Comparison of ENCODE assay signal across 9 cellular contexts in genomic region chr4:185559251-185559912, GRCh38. TPM values are rescaled to one million over a fixed set of nuclear protein-coding genes. Genes with fewer than 3 reads are reported as not detected.
DNase-seq lines count a peak whose midpoint lies in the region; ATAC-seq, FAIRE-seq and TF ChIP-seq lines count a peak whose summit lies in the region.
"Not testable (repeated sequence)": the region's sequence is repeated elsewhere in the genome, so short reads cannot be mapped to it uniquely, and the experiment has no call there.
"Had no signal": no experiment of that assay in that cellular context is flagged by ENCODE, and none has a peak within 500 bp of the region (broad histone marks: within the 10 kb centered on the region; RNA-seq: fewer than 3 reads in every experiment).

No MANE protein-coding gene starts in this region.

- H4K20me1 ChIP-seq in KMS-11 (ENCODE audit: insufficient read depth) = not testable (repeated sequence)

- TF ChIP-seq CTCF in A549 (IDR thresholded peaks at IDR 0.05); KMS-11 (conservative IDR thresholded peaks at IDR 0.05; ENCODE audit: low read depth, low read length); WERI-Rb-1 (IDR thresholded peaks at IDR 0.05; ENCODE audit: low read depth, low read length); chondrocyte (IDR thresholded peaks at IDR 0.05); osteocyte (IDR thresholded peaks at IDR 0.05); thoracic aorta (IDR thresholded peaks at IDR 0.05): not testable (repeated sequence)

- H3K36me3 ChIP-seq in KMS-11 (ENCODE audit: insufficient read depth); WERI-Rb-1; esophagus (ENCODE audit: control insufficient read depth in 2 of 2, insufficient read depth in 2 of 2, low read length in 1 of 2); thoracic aorta: not testable (repeated sequence)

- not testable (repeated sequence) for H3K4me3 Mint-ChIP-seq in chondrocyte (ENCODE audit: unreplicated experiment); osteocyte (ENCODE audit: unreplicated experiment)

- TF ChIP-seq EP300 in A549 (IDR thresholded peaks at IDR 0.05) = not testable (repeated sequence)

- H3K79me2 ChIP-seq in KMS-11 (ENCODE audit: insufficient read depth, low read depth) = not testable (repeated sequence)

- CTCF ChIA-PET in A549 (lab: Yijun Ruan, JAX) = interaction anchor here (1.0 kb wide), 1 partner anchor 20 kb away, joined by 3 read pairs; no protein-coding TSS in a partner anchor

- not testable (repeated sequence) for H3K27me3 Mint-ChIP-seq in chondrocyte (ENCODE audit: low read depth); osteocyte (ENCODE audit: unreplicated experiment)

- WGBS in A549 (ENCODE audit: missing lambda C conversion rate) = 70% methylated on average over 8 of the region's 8 CpGs
- WGBS in esophagus, 2 donors = 45 to 57% methylated on average over 8 of the region's 8 CpGs

- not testable (repeated sequence) for TF ChIP-seq POLR2A in A549 (IDR thresholded peaks at IDR 0.05; ENCODE audit: low read length)

- not testable (repeated sequence) for H3K27me3 ChIP-seq in KMS-11 (ENCODE audit: insufficient read depth, low read depth); WERI-Rb-1 (ENCODE audit: insufficient read depth, low read depth, severe bottlenecking); esophagus (ENCODE audit: control insufficient read depth in 1 of 2, insufficient read depth in 2 of 2, low read length in 2 of 2); thoracic aorta (replicated peaks; ENCODE audit: insufficient read depth)

- H2AFZ ChIP-seq in KMS-11 (ENCODE audit: low read depth) = peak overlapping the region; percentile 82

- H3K4me2 ChIP-seq in A549 = peak overlapping the region; percentile 46
- H3K4me2 ChIP-seq in KMS-11 = peak overlapping the region; percentile 69

- peak overlapping the region; percentile 69 to 85 for H3K27ac ChIP-seq in A549
- H3K27ac ChIP-seq in KMS-11 = peak overlapping the region; percentile 64
- peak overlapping the region; percentile 73 for H3K27ac ChIP-seq in WERI-Rb-1
- peak overlapping the region; percentile 74 to 77 for H3K27ac ChIP-seq in esophagus (ENCODE audit: low read depth in 2 of 2, low read length in 1 of 2)
- H3K27ac ChIP-seq in thoracic aorta = peak overlapping the region; percentile 52 to 77

- H3K4me1 Mint-ChIP-seq in chondrocyte (ENCODE audit: low read depth) (peaks cover 19% of the 10 kb centered on the region), osteocyte (ENCODE audit: unreplicated experiment) (peaks cover 13% of the 10 kb centered on the region)

- not testable (repeated sequence) for FAIRE-seq in A549 (lab: Jason Lieb, UNC)

- H3K9me3 Mint-ChIP-seq in chondrocyte (ENCODE audit: low read depth) (peaks cover 13% of the 10 kb centered on the region), osteocyte (ENCODE audit: unreplicated experiment) (peaks cover 10% of the 10 kb centered on the region)

- DNase-seq in A549 (ENCODE audit: low read depth in 1 of 2, low spot score in 1 of 2); WERI-Rb-1; chondrocyte (ENCODE audit: low spot score); thoracic aorta (ENCODE audit: low spot score): not testable (repeated sequence)
- peak; percentile 64 to 70 for DNase-seq in lung microvascular endothelial cell (ENCODE audit: low read depth in 2 of 2)
- DNase-seq in osteocyte (ENCODE audit: extremely low spot score, unreplicated experiment) = peak; percentile 78

- peaks cover 13% of the 10 kb centered on the region for H3K4me1 ChIP-seq in A549
- H3K4me1 ChIP-seq in KMS-11 (ENCODE audit: low read depth, poor library complexity, severe bottlenecking) = peaks cover 38% of the 10 kb centered on the region
- peaks cover 0 to 10% of the 10 kb centered on the region in 2 donors for H3K4me1 ChIP-seq in esophagus (ENCODE audit: control insufficient read depth in 2 of 2, insufficient read depth in 2 of 2, low read length in 1 of 2)
- peaks cover 12 to 38% of the 10 kb centered on the region in 2 donors for H3K4me1 ChIP-seq in thoracic aorta (ENCODE audit: control insufficient read depth in 1 of 2, low read depth in 2 of 2)

- POLR2A ChIA-PET in A549 (lab: Yijun Ruan, JAX) = not testable (repeated sequence)

- peak overlapping the region; percentile 45; the same call in 1 of the 2 replicates for H3K9ac ChIP-seq in KMS-11

- H3K4me3 ChIP-seq in A549; KMS-11 (IDR thresholded peaks at IDR 0.05; ENCODE audit: insufficient read depth, low read depth, low read length); WERI-Rb-1 (ENCODE audit: low read depth, low read length); esophagus (ENCODE audit: low read depth in 1 of 2, low read length in 2 of 2); thoracic aorta: not testable (repeated sequence)

- H3K36me3 Mint-ChIP-seq in chondrocyte (ENCODE audit: low read depth); osteocyte (ENCODE audit: unreplicated experiment): not testable (repeated sequence)

- not testable (repeated sequence) for H3K9me3 ChIP-seq in A549; WERI-Rb-1 (ENCODE audit: severe bottlenecking); esophagus (ENCODE audit: control insufficient read depth in 2 of 2, insufficient read depth in 1 of 2, low read depth in 1 of 2, low read length in 1 of 2); thoracic aorta

- TF ChIP-seq RAD21 in A549 (conservative IDR thresholded peaks at IDR 0.05 in 1 of 2, IDR thresholded peaks at IDR 0.05 in 1 of 2) = not testable (repeated sequence)

- peak in 1 of 2 experiments; percentile 23; a peak in 2 of 6 replicates for ATAC-seq in A549
- ATAC-seq in thoracic aorta (ENCODE audit: insufficient number of reproducible peaks, low FRiP score, low read depth) = not testable (repeated sequence)

- H3K27ac Mint-ChIP-seq in chondrocyte (ENCODE audit: unreplicated experiment) = peak overlapping the region; percentile 96
- peak overlapping the region; percentile 91 for H3K27ac Mint-ChIP-seq in osteocyte (ENCODE audit: unreplicated experiment)

RNA-seq across cellular contexts. Expression of gene PDLIM3, which starts 24.1 kb away (rescaled TPM):
- 0.37 and 0.48 TPM in 2 replicates for polyA plus RNA-seq in A549 (2011; rRNA removed)
- 0.54 and 0.61 TPM in 2 replicates for polyA plus RNA-seq in A549 (2012; cell fraction: cytosol; rRNA removed)
- 0.62 and 0.90 TPM in 2 replicates for polyA plus RNA-seq in A549 (2012; cell fraction: nucleus; rRNA removed)
- 0.12 to 0.18 TPM in 2 of 3 replicates, not detected in the other for polyA plus RNA-seq in A549 (2017; fragmentation: RNase III; extraction: RNeasy Plus Mini Kit Qiagen cat#74134 plus additional on column Dnase treatment)
- polyA minus RNA-seq in A549 (2011; rRNA and poly(A)+ RNA removed) = 0.70 and 1.7 TPM in 2 replicates
- 14.3 to 68.5 TPM (median 63.0 TPM) in 3 replicates for total RNA-seq in chondrocyte
- polyA plus RNA-seq in esophagus = 10 to 100 TPM; 24.2 to 62.8 TPM
- total RNA-seq in lung microvascular endothelial cell = 25.5 and 58.5 TPM in 2 replicates
- total RNA-seq in osteocyte = 2.1 and 2.8 TPM in 2 replicates
- total RNA-seq in thoracic aorta = 1,000 to 10,000 TPM in 1 of 2 donors, 100 to 1,000 TPM in 1; 835 to 1,176 TPM
- total RNA-seq: HFFc6 had no signal
